8 cellular contexts compared by ENCODE assay signal in the genomic region with DNA sequence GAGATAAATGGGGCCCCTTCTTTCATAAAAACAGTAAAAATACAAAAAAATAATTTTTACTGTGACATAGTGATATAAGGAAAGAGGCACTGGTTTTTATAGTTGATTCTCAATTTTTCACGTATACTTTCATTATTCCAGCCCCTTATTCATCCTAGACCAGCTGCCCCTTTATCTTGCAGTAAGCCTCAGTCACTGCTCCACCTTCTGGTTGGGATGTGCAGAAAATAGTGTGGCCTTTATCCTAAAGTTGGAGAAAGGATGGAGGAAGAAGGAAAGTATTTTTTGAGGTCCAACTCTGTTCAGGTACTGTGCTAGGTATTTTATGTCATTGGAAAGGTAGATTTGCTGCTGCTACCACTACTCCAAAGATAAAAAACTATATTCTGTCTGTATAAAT.
A peak's percentile ranks its signal among the peaks of the same experiment; 100 is the strongest.
DNase-seq lines count a peak whose midpoint lies in the region; ATAC-seq and TF ChIP-seq lines count a peak whose summit lies in the region.

No MANE protein-coding gene starts in this region.

- peak; percentile 16 for TF ChIP-seq CTCF in CD4-positive, alpha-beta T cell (IDR thresholded peaks at IDR 0.05)
- TF ChIP-seq CTCF in astrocyte of the cerebellum (IDR thresholded peaks at IDR 0.05; ENCODE audit: low read depth, low read length, missing control alignments) (peak; percentile 81), uterus (IDR thresholded peaks at IDR 0.05) (peak; percentile 54 to 72 (median 68))

- peaks cover 86% of the 10 kb centered on the region for H3K36me3 Mint-ChIP-seq in CD4-positive, alpha-beta T cell (ENCODE audit: low read depth)

- no peak for ATAC-seq in CD4-positive, alpha-beta T cell (ENCODE audit: poor library complexity)
- no peak for ATAC-seq in GM18511 (IDR thresholded peaks at IDR 0.05; ENCODE audit: unreplicated experiment)
- ATAC-seq in GM21723 (IDR thresholded peaks at IDR 0.05; ENCODE audit: unreplicated experiment) = no peak

- no peak for TF ChIP-seq POLR2A in uterus (IDR thresholded peaks at IDR 0.05)

- no peaks in the 10 kb centered on the region for H3K27me3 Mint-ChIP-seq in CD4-positive, alpha-beta T cell

- H3K4me1 Mint-ChIP-seq in CD4-positive, alpha-beta T cell (ENCODE audit: low read depth) = no peaks in the 10 kb centered on the region

- H3K4me3 ChIP-seq in astrocyte of the cerebellum (ENCODE audit: low read depth, low read length) = no peak overlapping the region
- H3K4me3 ChIP-seq in uterus = no peak overlapping the region

- H3K27ac Mint-ChIP-seq in CD4-positive, alpha-beta T cell = no peak overlapping the region

- DNase-seq in CD4-positive, alpha-beta T cell = no peak
- DNase-seq in HuH-7 (ENCODE audit: low spot score) = peak; percentile 36
- DNase-seq in astrocyte of the cerebellum (ENCODE audit: low read depth) = peak; percentile 43
- peak; percentile 57 for DNase-seq in iPS-NIHi7 (ENCODE audit: extremely low spot score)
- DNase-seq in uterus = peak; percentile 35 to 51
- DNase-seq in NK-92 (lab: John Stamatoyannopoulos, UW; ENCODE audit: unreplicated experiment) = no peak

- no peak overlapping the region for H3K4me3 Mint-ChIP-seq in CD4-positive, alpha-beta T cell

- CTCF ChIA-PET in CD4-positive, alpha-beta T cell (lab: Charles Lee) = interaction anchor here (1.2 to 1.3 kb wide), 2 partner anchors 13 to 206 kb away, joined by 3 to 4 read pairs; no protein-coding TSS in a partner anchor

- H3K4me1 ChIP-seq in uterus = no peaks in the 10 kb centered on the region

- no peaks in the 10 kb centered on the region for H3K27me3 ChIP-seq in CD4-positive, alpha-beta T cell (ENCODE audit: control insufficient read depth, insufficient read depth, low read length)
- no peaks in the 10 kb centered on the region for H3K27me3 ChIP-seq in uterus

- no peaks in the 10 kb centered on the region for H3K9me3 Mint-ChIP-seq in CD4-positive, alpha-beta T cell

- POLR2A ChIA-PET in CD4-positive, alpha-beta T cell (lab: Charles Lee) = no interaction called here

- H3K27ac ChIP-seq in CD4-positive, alpha-beta T cell (ENCODE audit: low read depth, low read length) = no peak overlapping the region
- H3K27ac ChIP-seq in uterus = peak overlapping the region in 1 of 2 donors; percentile 1

- H3K36me3 ChIP-seq in uterus = no peaks in the 10 kb centered on the region

- H3K9me3 ChIP-seq in CD4-positive, alpha-beta T cell (ENCODE audit: control insufficient read depth, low read length) = no peaks in the 10 kb centered on the region
- no peaks in the 10 kb centered on the region for H3K9me3 ChIP-seq in uterus

- intact Hi-C loops in CD4-positive, alpha-beta T cell (cut with DNase I, micrococcal nuclease) = loop anchor here (1.0 to 2.0 kb wide), 2 partner anchors 218 kb away; no protein-coding TSS in a partner anchor
- intact Hi-C loops in uterus (cut with DNase I; ENCODE audit: low total_unique reads) = loop anchor here (10.0 kb wide), 1 partner anchor 204 kb away; no protein-coding TSS in a partner anchor

- in situ Hi-C loops in astrocyte of the cerebellum (cut with HindIII; ENCODE audit: low sequenced_read_pairs) = loop anchor here (10.0 kb wide), 1 partner anchor 214 kb away; no protein-coding TSS in a partner anchor

Comparison
In these comparisons a context has a peak if more than half of its experiments do, and no peak if none do; other contexts are left out.
1. DNase-seq: peak in HuH-7 (single experiment), astrocyte of the cerebellum (single experiment), iPS-NIHi7 (single experiment) and uterus (2 of 2); none in CD4-positive, alpha-beta T cell (0 of 10) and NK-92 (single experiment).
2. CTCF ChIP-seq: peak in every context shown above with its lines; median percentile 81 in astrocyte of the cerebellum; 68 in uterus; 16 in CD4-positive, alpha-beta T cell.